Comparison of ENCODE assay signal across 19 cellular contexts in the genomic region with DNA sequence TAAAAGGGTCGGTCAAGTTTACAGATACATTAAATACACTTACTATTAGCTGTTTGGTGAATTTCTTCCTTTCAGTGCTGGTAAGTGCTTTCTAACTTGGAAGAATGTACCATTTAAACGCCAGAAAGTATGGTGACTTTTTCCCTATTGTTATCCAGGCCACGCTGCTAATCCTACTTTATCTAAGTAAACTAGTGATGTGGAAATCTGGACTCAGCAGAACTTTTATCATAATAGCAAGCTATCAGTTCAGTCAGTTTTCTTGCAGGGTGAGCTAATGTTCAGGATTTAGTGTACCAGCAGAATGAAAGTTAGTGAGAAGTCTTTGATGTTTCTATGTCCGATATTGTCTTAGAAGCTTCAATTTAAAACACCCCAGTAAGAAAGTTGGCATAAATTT.
"Had no signal": no experiment of that assay in that cellular context is flagged by ENCODE, and none has a peak within 500 bp of the region (broad histone marks: within the 10 kb centered on the region; RNA-seq: fewer than 3 reads in every experiment).

No MANE protein-coding gene starts in this region.

- H3K27me3 ChIP-seq: breast epithelium, tibial artery had no signal

- H3K4me3 ChIP-seq: breast epithelium, coronary artery, tibial artery had no signal

- DNase-seq: activated CD4-positive, alpha-beta memory T cell treated with anti-CD3 and anti-CD28 coated beads for 36 hours; activated CD4-positive, alpha-beta T cell treated with anti-CD3 and anti-CD28 coated beads for 4 hours; activated CD8-positive, alpha-beta memory T cell treated with anti-CD3 and anti-CD28 coated beads, Interleukin-2, amount 10 ng/mL, durations not matched to agents 7 days and 5 days; activated naive CD4-positive, alpha-beta T cell treated with anti-CD3 and anti-CD28 coated beads for 36 hours; aorta; erythroblast; hippocampal formation; mammary epithelial cell; nephron progenitor cell; right cardiac atrium; SK-N-SH; stimulated activated naive CD4-positive, alpha-beta T cell; tibial artery had no signal

- H3K4me2 ChIP-seq: SK-N-SH had no signal

- H3K27ac ChIP-seq: breast epithelium, coronary artery, tibial artery had no signal

- H3K9ac ChIP-seq: SK-N-SH had no signal

- H3K9me3 ChIP-seq: SK-N-SH, tibial artery had no signal

- ATAC-seq: activated CD8-positive, alpha-beta memory T cell treated with anti-CD3 and anti-CD28 coated beads, Interleukin-2, amount 10 ng/mL, durations not matched to agents 7 days and 5 days; activated T-helper 17 cell treated with anti-CD3 and anti-CD28 coated beads, Interleukin-2, amount 50 U/mL, for 72 hours; right cardiac atrium had no signal

- H3K4me1 ChIP-seq: breast epithelium, tibial artery had no signal

- FAIRE-seq: endometrium, keratinocyte, TTC549 had no signal
